In the genomic region with DNA sequence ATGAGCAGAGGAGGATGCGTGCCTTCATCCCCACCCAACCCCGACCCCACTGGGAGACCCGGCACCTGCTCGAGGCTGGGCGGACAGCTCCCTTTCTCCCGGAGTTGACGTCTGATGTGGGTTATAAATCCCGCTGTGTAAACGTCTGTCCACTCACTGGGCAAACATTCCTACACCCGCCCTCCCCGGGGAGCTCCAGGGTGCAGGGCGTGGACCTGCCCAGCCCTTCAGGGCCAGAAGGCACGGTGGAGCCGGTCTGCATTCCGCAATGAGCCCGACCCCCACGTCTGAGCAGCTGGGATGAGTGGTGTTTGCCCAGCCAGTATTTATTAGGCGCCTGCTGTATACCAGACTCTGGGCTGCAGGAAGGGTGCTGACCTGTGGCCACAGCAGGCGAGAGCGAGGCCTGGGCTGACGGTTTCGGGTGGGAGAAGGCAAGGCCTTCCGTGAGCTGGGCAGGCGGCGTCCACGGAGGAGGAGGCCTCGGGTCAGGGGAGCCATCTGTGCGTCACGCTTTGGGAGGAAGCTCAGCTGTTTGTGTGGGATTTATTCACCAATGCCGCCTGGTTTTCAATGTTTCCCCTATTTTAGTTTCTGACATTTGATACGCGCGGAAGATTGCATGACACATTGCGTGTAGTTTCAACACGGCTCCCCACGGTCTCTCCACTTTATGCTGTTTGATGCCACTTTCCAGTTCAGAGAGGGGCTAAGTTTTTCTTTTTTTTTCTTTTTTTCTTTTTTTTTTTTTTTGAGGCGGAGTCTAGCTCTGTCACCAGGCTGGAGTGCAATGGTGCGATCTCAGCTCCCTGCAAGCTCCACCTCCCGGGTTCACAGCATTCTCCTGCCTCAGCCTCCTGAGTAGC, we compare ENCODE assay signal across 1 cellular context.
TF ChIP-seq lines count a peak whose summit lies in the region.

No MANE protein-coding gene starts in this region.

TF ChIP-seq in H1, 55 proteins besides CTCF, POLR2A, EP300 and RAD21:
- TF ChIP-seq SP1 (IDR thresholded peaks at IDR 0.05; ENCODE audit: low read depth, low read length) (no peak), SIN3A (conservative IDR thresholded peaks at IDR 0.05 in 1 of 2, IDR thresholded peaks at IDR 0.05 in 1 of 2; ENCODE audit: low read depth in 1 of 2, low read length in 2 of 2) (no peak)
